9 cellular contexts compared by ENCODE assay signal in the genomic region with DNA sequence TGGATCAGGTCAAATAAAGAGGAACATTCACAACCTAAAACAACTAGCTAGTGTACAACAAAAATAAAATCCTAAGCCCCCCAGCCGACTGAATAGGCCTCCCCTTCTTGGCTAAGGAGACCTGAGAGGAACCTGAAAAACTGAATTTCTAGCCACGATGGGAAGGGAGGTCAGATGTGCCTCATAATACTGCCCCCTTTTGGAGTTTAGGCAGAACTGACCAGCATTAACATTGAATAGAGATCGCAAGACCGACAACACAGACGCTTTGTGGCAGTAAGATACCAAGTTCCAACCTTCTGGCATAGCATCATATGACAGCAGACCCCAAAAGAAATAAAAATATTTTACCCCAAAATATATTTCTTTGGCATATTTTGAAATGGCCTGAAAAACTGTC. TPM values are rescaled to one million over a fixed set of nuclear protein-coding genes. Genes with fewer than 3 reads are reported as not detected.
DNase-seq lines count a peak whose midpoint lies in the region; ATAC-seq and TF ChIP-seq lines count a peak whose summit lies in the region.
"Had no signal": no experiment of that assay in that cellular context is flagged by ENCODE, and none has a peak within 500 bp of the region (broad histone marks: within the 10 kb centered on the region; RNA-seq: fewer than 3 reads in every experiment).

No MANE protein-coding gene starts in this region.

- H3K27ac Mint-ChIP-seq in GM23338 = no peak overlapping the region
- no peak overlapping the region for H3K27ac Mint-ChIP-seq in activated T-cell treated with anti-CD3 and anti-CD28 coated beads, Interleukin-2, amount 50 U/mL, for 24 hours

- H3K9me2 ChIP-seq in GM23338 (ENCODE audit: insufficient read depth) (no peaks in the 10 kb centered on the region), OCI-LY7 (ENCODE audit: insufficient read depth, low read length) (no peaks in the 10 kb centered on the region)

- peak; percentile 6 for DNase-seq in COR-L47 (lab: John Stamatoyannopoulos, UW)
- peak; percentile 85 for DNase-seq in GM23338 (ENCODE audit: low spot score)
- peak; percentile 7 for DNase-seq in OCI-LY7 (ENCODE audit: low spot score)
- DNase-seq in foreskin keratinocyte = peak in 1 of 2 donors; percentile 19
- no peak for DNase-seq in activated T-cell treated with anti-CD3 and anti-CD28 coated beads, Interleukin-2, amount 50 U/mL, for 24 hours
- DNase-seq in GF-D8 (lab: John Stamatoyannopoulos, UW) = no peak

- no peak overlapping the region for H3K4me2 ChIP-seq in GM23338
- no peak overlapping the region for H3K4me2 ChIP-seq in OCI-LY7 (ENCODE audit: low read length)

- H3K36me3 ChIP-seq in GM23338 (ENCODE audit: insufficient read depth) (no peaks in the 10 kb centered on the region), OCI-LY7 (ENCODE audit: insufficient read depth, low read length) (no peaks in the 10 kb centered on the region)

- H3K27me3 ChIP-seq in GM23338 (ENCODE audit: insufficient read depth) (no peaks in the 10 kb centered on the region), foreskin keratinocyte (peaks cover 43% of the 10 kb centered on the region)

- intact Hi-C loops in OCI-LY7 (cut with micrococcal nuclease; ENCODE audit: unreplicated experiment) = no loop called here

- H3K79me2 ChIP-seq in GM23338 (replicated peaks; ENCODE audit: insufficient read depth) = no peaks in the 10 kb centered on the region
- H3K79me2 ChIP-seq in OCI-LY7 (ENCODE audit: insufficient read depth, low read depth, low read length) = no peaks in the 10 kb centered on the region

- H3K27ac ChIP-seq in GM23338 (ENCODE audit: low read depth) = no peak overlapping the region
- no peak overlapping the region for H3K27ac ChIP-seq in OCI-LY7 (ENCODE audit: low read depth, low read length, poor library complexity, severe bottlenecking)
- H3K27ac ChIP-seq in foreskin keratinocyte = no peak overlapping the region

- POLR2A ChIA-PET in OCI-LY7 (lab: Charles Lee) = interaction anchor here (0.5 kb wide), 1 partner anchor 140 kb away, joined by 3 read pairs; no protein-coding TSS in a partner anchor

- no peaks in the 10 kb centered on the region; the same call in 2 of the 3 replicates for H3K9me3 Mint-ChIP-seq in GM23338
- H3K9me3 Mint-ChIP-seq in activated T-cell treated with anti-CD3 and anti-CD28 coated beads, Interleukin-2, amount 50 U/mL, for 24 hours = no peaks in the 10 kb centered on the region

- H3F3A ChIP-seq in GM23338 (replicated peaks; ENCODE audit: low read depth) = no peaks in the 10 kb centered on the region

- no peaks in the 10 kb centered on the region for H3K36me3 Mint-ChIP-seq in GM23338 (ENCODE audit: low read depth)
- no peaks in the 10 kb centered on the region for H3K36me3 Mint-ChIP-seq in activated T-cell treated with anti-CD3 and anti-CD28 coated beads, Interleukin-2, amount 50 U/mL, for 24 hours (ENCODE audit: low read depth)

- no peaks in the 10 kb centered on the region for H4K20me1 ChIP-seq in GM23338 (replicated peaks; ENCODE audit: insufficient read depth)
- no peaks in the 10 kb centered on the region for H4K20me1 ChIP-seq in OCI-LY7 (ENCODE audit: insufficient read depth, low read length)

- peaks cover 7% of the 10 kb centered on the region for H3K4me1 Mint-ChIP-seq in GM23338
- no peaks in the 10 kb centered on the region for H3K4me1 Mint-ChIP-seq in activated T-cell treated with anti-CD3 and anti-CD28 coated beads, Interleukin-2, amount 50 U/mL, for 24 hours (ENCODE audit: low read depth)

- no peak overlapping the region for H3K4me3 Mint-ChIP-seq in GM23338
- H3K4me3 Mint-ChIP-seq in activated T-cell treated with anti-CD3 and anti-CD28 coated beads, Interleukin-2, amount 50 U/mL, for 24 hours = no peak overlapping the region

- peak; percentile 91 for ATAC-seq in GM23338
- no peak for ATAC-seq in foreskin keratinocyte
- ATAC-seq in GM18909 (IDR thresholded peaks at IDR 0.05; ENCODE audit: poor library complexity, unreplicated experiment) = no peak
- no peak for ATAC-seq in HG02970 (IDR thresholded peaks at IDR 0.05; ENCODE audit: low FRiP score, unreplicated experiment)

- H2AFZ ChIP-seq in GM23338 = no peak overlapping the region
- H2AFZ ChIP-seq in OCI-LY7 (ENCODE audit: low read length) = no peak overlapping the region

- no peak overlapping the region for H3K4me3 ChIP-seq in GM23338
- H3K4me3 ChIP-seq in OCI-LY7 (ENCODE audit: low read depth, low read length, poor library complexity, severe bottlenecking) = no peak overlapping the region

- no peaks in the 10 kb centered on the region for H3K9me3 ChIP-seq in OCI-LY7 (ENCODE audit: low read length)

- CTCF ChIA-PET in OCI-LY7 (lab: Charles Lee; ENCODE audit: unreplicated experiment) = no interaction called here

- BruUV-seq in OCI-LY7 (replicated peaks; lab: Mats Ljungman, UMichigan) = no TSS peak

- TF ChIP-seq CTCF in GM23338 (conservative IDR thresholded peaks at IDR 0.05; ENCODE audit: low read depth in 2 of 2) (peak; percentile 87 to 95), OCI-LY7 (conservative IDR thresholded peaks at IDR 0.05; ENCODE audit: low read length) (peak; percentile 68), foreskin keratinocyte (conservative IDR thresholded peaks at IDR 0.05) (peak; percentile 70)

- H3K27me3 Mint-ChIP-seq in GM23338 (ENCODE audit: insufficient read depth, low read depth, poor library complexity) = no peaks in the 10 kb centered on the region
- H3K27me3 Mint-ChIP-seq in activated T-cell treated with anti-CD3 and anti-CD28 coated beads, Interleukin-2, amount 50 U/mL, for 24 hours = no peaks in the 10 kb centered on the region

- peaks cover 4% of the 10 kb centered on the region; the same call in 1 of the 2 replicates for H3K4me1 ChIP-seq in GM23338 (ENCODE audit: insufficient read depth)
- no peaks in the 10 kb centered on the region for H3K4me1 ChIP-seq in OCI-LY7 (ENCODE audit: insufficient read depth, low read length, poor library complexity, severe bottlenecking)
- H3K4me1 ChIP-seq in foreskin keratinocyte = no peaks in the 10 kb centered on the region

TF ChIP-seq in GM23338, 12 proteins besides CTCF, POLR2A, EP300 and RAD21 (continues in another document):
- no peak for TF ChIP-seq ETS1 (IDR thresholded peaks at IDR 0.05)

RNA-seq across cellular contexts. Expression of gene CBY2, which starts 15.9 kb away (rescaled TPM):
- 0.42 TPM in 1 of 2 replicates, not detected in the other for total RNA-seq in GM23338 (2014; rRNA removed; shearing (Covaris generic))
- polyA plus RNA-seq in GM23338 (2016; fragmentation: Nextera tagmentation; extraction: Ambion mirVana) = 0.15 and 0.19 TPM in 2 replicates
- not detected in 2 replicates for total RNA-seq in OCI-LY7 (2014; rRNA removed; shearing (Covaris generic))
- total RNA-seq in OCI-LY7 (2022) = not detected in 2 replicates
- not detected in 2 replicates for total RNA-seq in foreskin keratinocyte
- polyA plus RNA-seq in foreskin keratinocyte = not detected in 2 replicates
- total RNA-seq: subcutaneous adipose tissue had no signal

Comparison
In these comparisons a context has a peak if more than half of its experiments do, and no peak if none do; other contexts are left out.
1. DNase-seq: peak in COR-L47 (single experiment), GM23338 (single experiment) and OCI-LY7 (single experiment); none in activated T-cell treated with anti-CD3 and anti-CD28 coated beads, Interleukin-2, amount 50 U/mL, for 24 hours (single experiment) and GF-D8 (single experiment).
2. Peak in every context shown above with its lines, with median percentiles within 50 percentile points of each other: CTCF ChIP-seq.